In genomic region chr6:169669147-169669546, GRCh38 we compare ENCODE assay signal across 16 cellular contexts. TPM values are rescaled to one million over a fixed set of nuclear protein-coding genes. Genes with fewer than 3 reads are reported as not detected.
DNase-seq lines count a peak whose midpoint lies in the region; ATAC-seq and TF ChIP-seq lines count a peak whose summit lies in the region.
"Had no signal": no experiment of that assay in that cellular context is flagged by ENCODE, and none has a peak within 500 bp of the region (broad histone marks: within the 10 kb centered on the region; RNA-seq: fewer than 3 reads in every experiment).

No MANE protein-coding gene starts in this region.

- peak overlapping the region; percentile 32 for H3K27ac ChIP-seq in colonic mucosa
- H3K27ac ChIP-seq: A549 had no signal

- no peaks in the 10 kb centered on the region for H3K27me3 ChIP-seq in colonic mucosa
- H3K27me3 ChIP-seq: thyroid gland had no signal

- no peak overlapping the region for H3K4me3 ChIP-seq in colonic mucosa
- H3K4me3 ChIP-seq: A549, HAP-1, thyroid gland had no signal

- H3K9me3 Mint-ChIP-seq in activated CD4-positive, alpha-beta T cell treated with anti-CD3 and anti-CD28 coated beads for 36 hours (ENCODE audit: low read depth) = no peaks in the 10 kb centered on the region
- H3K9me3 Mint-ChIP-seq: activated T-helper 17 cell treated with anti-CD3 and anti-CD28 coated beads, Interleukin-2, amount 50 U/mL, for 72 hours; CD8-positive, alpha-beta memory T cell had no signal

- no peak for TF ChIP-seq CTCF in colonic mucosa (IDR thresholded peaks at IDR 0.05)

- ATAC-seq in activated CD4-positive, alpha-beta T cell treated with anti-CD3 and anti-CD28 coated beads for 36 hours = no peak
- no peak for ATAC-seq in HG03045 (IDR thresholded peaks at IDR 0.05; ENCODE audit: unreplicated experiment)
- ATAC-seq: A549; activated T-helper 17 cell treated with anti-CD3 and anti-CD28 coated beads, Interleukin-2, amount 50 U/mL, for 72 hours had no signal

- DNase-seq in activated CD4-positive, alpha-beta T cell treated with anti-CD3 and anti-CD28 coated beads for 36 hours = no peak
- DNase-seq in activated CD4-positive, alpha-beta T cell treated with anti-CD3 and anti-CD28 coated beads, Interleukin-2, amount 50 U/mL, for 4 hours = no peak
- DNase-seq in DMS79 treated with DMSO at 0.1 percent for 48 hours (lab: John Stamatoyannopoulos, UW) (peak; percentile 56), colonic mucosa (no peak), pulmonary artery endothelial cell (ENCODE audit: low read depth, low spot score) (peak; percentile 32), DMS 273 treated with DMSO at 0.1 percent for 48 hours (lab: John Stamatoyannopoulos, UW) (no peak), MV-4-11 (lab: John Stamatoyannopoulos, UW) (no peak)
- DNase-seq: amygdala; CD8-positive, alpha-beta memory T cell; GF-D8; stimulated activated CD4-positive, alpha-beta T cell treated with anti-CD3 and anti-CD28 coated beads, Interleukin-4, amount 100 ng/mL, for 24 hours; thyroid gland had no signal

- no peaks in the 10 kb centered on the region for H3K9me3 ChIP-seq in colonic mucosa
- H3K9me3 ChIP-seq: A549, HAP-1, thyroid gland had no signal

- H3K4me1 Mint-ChIP-seq in activated CD4-positive, alpha-beta T cell treated with anti-CD3 and anti-CD28 coated beads for 36 hours = peaks cover 11% of the 10 kb centered on the region
- H3K4me1 Mint-ChIP-seq: activated T-helper 17 cell treated with anti-CD3 and anti-CD28 coated beads, Interleukin-2, amount 50 U/mL, for 72 hours had no signal

- intact Hi-C loops in activated CD4-positive, alpha-beta T cell treated with anti-CD3 and anti-CD28 coated beads for 36 hours (cut with DNase I, micrococcal nuclease) = no loop called here
- intact Hi-C loops in colonic mucosa (cut with DNase I) = no loop called here

- no peaks in the 10 kb centered on the region for H3K27me3 Mint-ChIP-seq in activated CD4-positive, alpha-beta T cell treated with anti-CD3 and anti-CD28 coated beads for 36 hours
- H3K27me3 Mint-ChIP-seq: activated T-helper 17 cell treated with anti-CD3 and anti-CD28 coated beads, Interleukin-2, amount 50 U/mL, for 72 hours; CD8-positive, alpha-beta memory T cell had no signal

- H3K36me3 ChIP-seq in colonic mucosa = no peaks in the 10 kb centered on the region

- peak overlapping the region; percentile 29 for H3K27ac Mint-ChIP-seq in activated CD4-positive, alpha-beta T cell treated with anti-CD3 and anti-CD28 coated beads for 36 hours

- H3K9ac ChIP-seq in colonic mucosa (ENCODE audit: low read depth in 2 of 2, low read length in 2 of 2) = no peak overlapping the region

- no peaks in the 10 kb centered on the region for H3K4me1 ChIP-seq in colonic mucosa
- H3K4me1 ChIP-seq: A549, HAP-1, thyroid gland had no signal

- peaks cover 12% of the 10 kb centered on the region for H3K36me3 Mint-ChIP-seq in activated CD4-positive, alpha-beta T cell treated with anti-CD3 and anti-CD28 coated beads for 36 hours (ENCODE audit: low read depth)

- CTCF ChIA-PET in activated CD4-positive, alpha-beta T cell treated with anti-CD3 and anti-CD28 coated beads for 36 hours (lab: Charles Lee) = no interaction called here

- POLR2A ChIA-PET in activated CD4-positive, alpha-beta T cell treated with anti-CD3 and anti-CD28 coated beads for 36 hours (lab: Charles Lee) = no interaction called here

- H3K4me3 Mint-ChIP-seq in activated CD4-positive, alpha-beta T cell treated with anti-CD3 and anti-CD28 coated beads for 36 hours = no peak overlapping the region
- H3K4me3 Mint-ChIP-seq: activated T-helper 17 cell treated with anti-CD3 and anti-CD28 coated beads, Interleukin-2, amount 50 U/mL, for 72 hours; CD8-positive, alpha-beta memory T cell had no signal

RNA-seq across cellular contexts. Expression of gene WDR27, which starts 32.7 kb away (rescaled TPM):
- total RNA-seq in activated CD4-positive, alpha-beta T cell treated with anti-CD3 and anti-CD28 coated beads for 36 hours = 10 to 100 TPM; 34.3 to 36.2 TPM
- total RNA-seq in colonic mucosa (10 to 100 TPM; 17.4 to 43.8 TPM), pulmonary artery endothelial cell (23.4 and 24.0 TPM in 2 replicates)

RNA-seq across cellular contexts. Expression of gene C6orf120, which starts 32.8 kb away (rescaled TPM):
- 10 to 100 TPM; 14.7 to 15.6 TPM for total RNA-seq in activated CD4-positive, alpha-beta T cell treated with anti-CD3 and anti-CD28 coated beads for 36 hours
- total RNA-seq in colonic mucosa = 10 to 100 TPM; 28.7 to 31.9 TPM
- total RNA-seq in pulmonary artery endothelial cell = 24.3 and 26.6 TPM in 2 replicates

RNA-seq across cellular contexts. Expression of gene PHF10, which starts 55.2 kb away (rescaled TPM):
- total RNA-seq in activated CD4-positive, alpha-beta T cell treated with anti-CD3 and anti-CD28 coated beads for 36 hours = 10 to 100 TPM; 85.4 to 89.0 TPM
- total RNA-seq in colonic mucosa (10 to 100 TPM; 37.5 to 39.6 TPM), pulmonary artery endothelial cell (40.4 and 42.3 TPM in 2 replicates)

Comparison
In these comparisons a context has a peak if more than half of its experiments do, and no peak if none do; other contexts are left out.
1. DNase-seq: peak in DMS79 treated with DMSO at 0.1 percent for 48 hours (single experiment) and pulmonary artery endothelial cell (single experiment); none in activated CD4-positive, alpha-beta T cell treated with anti-CD3 and anti-CD28 coated beads for 36 hours (single experiment), activated CD4-positive, alpha-beta T cell treated with anti-CD3 and anti-CD28 coated beads, Interleukin-2, amount 50 U/mL, for 4 hours (0 of 2), colonic mucosa (single experiment), DMS 273 treated with DMSO at 0.1 percent for 48 hours (single experiment) and MV-4-11 (single experiment).